ENCODE assay signal across 8 cellular contexts in genomic region chr21:25733859-25734653, GRCh38. TPM values are rescaled to one million over a fixed set of nuclear protein-coding genes. Genes with fewer than 3 reads are reported as not detected.
A peak's percentile ranks its signal among the peaks of the same experiment; 100 is the strongest.
DNase-seq lines count a peak whose midpoint lies in the region; ATAC-seq and TF ChIP-seq lines count a peak whose summit lies in the region.

No MANE protein-coding gene starts in this region.

- H3K27ac Mint-ChIP-seq in effector memory CD8-positive, alpha-beta T cell: peak overlapping the region; percentile 96 to 99
- peak overlapping the region; percentile 100 for H3K27ac Mint-ChIP-seq in mesothelial cell of epicardium

- H3K4me3 ChIP-seq in DND-41 (ENCODE audit: low read depth in 1 of 2, low read length in 2 of 2): peak overlapping the region; percentile 58 to 60; a peak in 3 of 4 replicates
- H3K4me3 ChIP-seq in HUES64 (ENCODE audit: low read length): peak overlapping the region; percentile 73
- peak overlapping the region; percentile 89 for H3K4me3 ChIP-seq in WERI-Rb-1 (ENCODE audit: low read depth, low read length)

- no peaks in the 10 kb centered on the region for H3K9me3 ChIP-seq in DND-41 (ENCODE audit: insufficient read depth, low read length, severe bottlenecking)
- H3K9me3 ChIP-seq in HUES64 (ENCODE audit: insufficient read depth, low read depth, low read length): no peaks in the 10 kb centered on the region
- H3K9me3 ChIP-seq in WERI-Rb-1 (ENCODE audit: severe bottlenecking): no peaks in the 10 kb centered on the region

- WGBS in HUES64: 9% methylated on average over 30 of the region's 30 CpGs

- H3K36me3 ChIP-seq in DND-41 (ENCODE audit: insufficient read depth, low read length) (peaks cover 24% of the 10 kb centered on the region), HUES64 (ENCODE audit: insufficient read depth, low read length) (peaks cover 12% of the 10 kb centered on the region), WERI-Rb-1 (peaks cover 24% of the 10 kb centered on the region)

- peaks cover 91% of the 10 kb centered on the region for H3K79me2 ChIP-seq in DND-41 (ENCODE audit: insufficient read depth, low read length)

- DNase-seq in DND-41 (peak; percentile 19), GM20000 (ENCODE audit: low spot score) (peak; percentile 20), WERI-Rb-1 (no peak), mesothelial cell of epicardium (ENCODE audit: low spot score in 2 of 2, unreplicated experiment in 2 of 2) (peak in 1 of 2 experiments; percentile 60), superior temporal gyrus (ENCODE audit: extremely low spot score) (peak; percentile 48), mucosa of gallbladder (ENCODE audit: low spot score) (no peak)
- DNase-seq in effector memory CD8-positive, alpha-beta T cell: peak in 1 of 3 experiments; percentile 2

- peaks cover 21% of the 10 kb centered on the region for H3K36me3 Mint-ChIP-seq in effector memory CD8-positive, alpha-beta T cell (ENCODE audit: insufficient read depth)
- peaks cover 5% of the 10 kb centered on the region for H3K36me3 Mint-ChIP-seq in mesothelial cell of epicardium

- TF ChIP-seq CTCF in DND-41 (IDR thresholded peaks at IDR 0.05; ENCODE audit: borderline replicate concordance, extremely low read depth, low read length, poor library complexity, severe bottlenecking) (no peak), GM20000 (IDR thresholded peaks at IDR 0.05; ENCODE audit: extremely low read depth, missing control alignments) (no peak), WERI-Rb-1 (IDR thresholded peaks at IDR 0.05; ENCODE audit: low read depth, low read length) (no peak), mesothelial cell of epicardium (IDR thresholded peaks at IDR 0.05; ENCODE audit: unreplicated experiment) (no peak)

- no peaks in the 10 kb centered on the region for H3K9me3 Mint-ChIP-seq in effector memory CD8-positive, alpha-beta T cell
- no peaks in the 10 kb centered on the region for H3K9me3 Mint-ChIP-seq in mesothelial cell of epicardium

- H4K20me1 ChIP-seq in DND-41 (ENCODE audit: insufficient read depth, low read length): peaks cover 9% of the 10 kb centered on the region; the same call in 1 of the 2 replicates

- no peaks in the 10 kb centered on the region for H3K27me3 Mint-ChIP-seq in effector memory CD8-positive, alpha-beta T cell
- no peaks in the 10 kb centered on the region for H3K27me3 Mint-ChIP-seq in mesothelial cell of epicardium (ENCODE audit: low read depth)

- ATAC-seq in DND-41 (ENCODE audit: insufficient read depth, low read depth): no peak
- ATAC-seq in effector memory CD8-positive, alpha-beta T cell (replicated peaks): no peak

- H3K4me3 Mint-ChIP-seq in effector memory CD8-positive, alpha-beta T cell: peak overlapping the region; percentile 95 to 98
- peak overlapping the region; percentile 100 for H3K4me3 Mint-ChIP-seq in mesothelial cell of epicardium

- no peaks in the 10 kb centered on the region for H3K27me3 ChIP-seq in DND-41 (ENCODE audit: insufficient read depth, low read length, poor library complexity)
- no peaks in the 10 kb centered on the region for H3K27me3 ChIP-seq in HUES64 (ENCODE audit: insufficient read depth, low read length)
- no peaks in the 10 kb centered on the region for H3K27me3 ChIP-seq in WERI-Rb-1 (ENCODE audit: insufficient read depth, low read depth, severe bottlenecking)

- peak overlapping the region; percentile 69 for H2AFZ ChIP-seq in DND-41 (ENCODE audit: low read depth, low read length)

- H3K9ac ChIP-seq in DND-41 (ENCODE audit: low read depth, low read length): peak overlapping the region; percentile 96
- H3K9ac ChIP-seq in HUES64 (ENCODE audit: low read depth, low read length): peak overlapping the region; percentile 98

- peaks cover 45% of the 10 kb centered on the region for H3K4me1 ChIP-seq in DND-41 (ENCODE audit: insufficient read depth, low read length)
- peaks cover 13% of the 10 kb centered on the region; the same call in 1 of the 2 replicates for H3K4me1 ChIP-seq in HUES64 (ENCODE audit: insufficient read depth, low read length)

- peaks cover 29 to 41% of the 10 kb centered on the region in 2 donors for H3K4me1 Mint-ChIP-seq in effector memory CD8-positive, alpha-beta T cell (ENCODE audit: low read depth in 2 of 2)
- H3K4me1 Mint-ChIP-seq in mesothelial cell of epicardium: peaks cover 32% of the 10 kb centered on the region

- peak overlapping the region; percentile 91 for H3K27ac ChIP-seq in DND-41 (ENCODE audit: low read length)
- H3K27ac ChIP-seq in HUES64 (ENCODE audit: low read depth, low read length): peak overlapping the region; percentile 99; the same call in 1 of the 2 replicates
- H3K27ac ChIP-seq in WERI-Rb-1: peak overlapping the region; percentile 100

- peak overlapping the region; percentile 79 for H3K4me2 ChIP-seq in DND-41 (ENCODE audit: insufficient read depth, low read length)

RNA-seq across cellular contexts. Expression of gene ATP5PF, which starts 0.6 kb away (rescaled TPM):
- 214 TPM for polyA plus RNA-seq in HUES64 (2013, experiment 1 of 2)
- 216 TPM for polyA plus RNA-seq in HUES64 (2013, experiment 2 of 2)
- total RNA-seq in mesothelial cell of epicardium: 101 to 109 TPM (median 105 TPM) in 3 replicates
- total RNA-seq in mucosa of gallbladder: 104 TPM

RNA-seq across cellular contexts. Expression of gene GABPA, which starts 0.7 kb away (rescaled TPM):
- 18.1 TPM for polyA plus RNA-seq in HUES64 (2013, experiment 1 of 2)
- 21.0 TPM for polyA plus RNA-seq in HUES64 (2013, experiment 2 of 2)
- total RNA-seq in mesothelial cell of epicardium (28.0 to 30.9 TPM (median 30.0 TPM) in 3 replicates), mucosa of gallbladder (27.2 TPM)

Comparison
In these comparisons a context has a peak if more than half of its experiments do, and no peak if none do; other contexts are left out.
1. DNase-seq: peak in DND-41 (single experiment), GM20000 (single experiment) and superior temporal gyrus (single experiment); none in WERI-Rb-1 (single experiment) and mucosa of gallbladder (single experiment).
2. Peak in every context shown above with its lines, with median percentiles within 50 percentile points of each other: H3K27ac ChIP-seq and H3K4me3 ChIP-seq.